9 cellular contexts compared by ENCODE assay signal in genomic region chr6:39286617-39287016, GRCh38. TPM values are rescaled to one million over a fixed set of nuclear protein-coding genes. Genes with fewer than 3 reads are reported as not detected.
"Had no signal": no experiment of that assay in that cellular context is flagged by ENCODE, and none has a peak within 500 bp of the region (broad histone marks: within the 10 kb centered on the region; RNA-seq: fewer than 3 reads in every experiment).

No MANE protein-coding gene starts in this region.

RNA-seq across cellular contexts. Expression of gene KCNK17, which starts 27.6 kb away (rescaled TPM):
- total RNA-seq: K562; M059J; PC-3; Right ventricle myocardium superior; SJCRH30; SK-MEL-5; T-helper 1 cell treated with Interleukin-12 subunit alpha and Interleukin-12 subunit beta and Interleukin-4 antibody, amounts not matched to agents 30 ng/mL and 1 ng/mL, for 36 hours had no signal
- polyA plus RNA-seq: K562 had no signal

RNA-seq across cellular contexts. Expression of gene KCNK16, which starts 35.9 kb away (rescaled TPM):
- total RNA-seq: K562; M059J; PC-3; Peyer's patch; Right ventricle myocardium superior; SJCRH30; SK-MEL-5; T-cell; T-helper 1 cell treated with Interleukin-12 subunit alpha and Interleukin-12 subunit beta and Interleukin-4 antibody, amounts not matched to agents 30 ng/mL and 1 ng/mL, for 36 hours had no signal
- polyA plus RNA-seq: K562 had no signal

RNA-seq across cellular contexts. Expression of gene KCNK5, which starts 57.3 kb away (rescaled TPM):
- total RNA-seq: M059J had no signal
